ENCODE assay signal across 1 cellular context in the genomic region with DNA sequence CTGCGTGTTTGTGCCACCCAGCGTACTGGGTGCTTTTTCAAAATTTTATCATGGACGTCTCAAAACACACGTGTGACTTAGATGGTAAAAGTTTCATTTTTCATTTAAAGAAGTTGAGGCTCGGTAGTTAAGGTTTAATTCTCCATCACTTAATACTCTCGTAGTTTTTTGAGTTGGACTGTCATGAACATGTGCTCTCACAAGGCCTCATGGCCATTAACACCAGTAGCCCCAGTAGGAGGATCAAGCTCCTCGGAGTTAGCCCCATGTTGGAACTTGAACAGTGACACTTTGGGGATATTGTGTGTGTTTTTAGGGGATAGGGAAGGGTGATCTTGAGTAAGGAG.
TF ChIP-seq lines count a peak whose summit lies in the region.

No MANE protein-coding gene starts in this region.

TF ChIP-seq in K562, 482 proteins besides CTCF, POLR2A, EP300 and RAD21 (continues in another document):
- no peak for TF ChIP-seq CBFA2T3 (IDR thresholded peaks at IDR 0.05)
- no peak for TF ChIP-seq KLF1 (tag; IDR thresholded peaks at IDR 0.05)
- TF ChIP-seq, protein P1, sequence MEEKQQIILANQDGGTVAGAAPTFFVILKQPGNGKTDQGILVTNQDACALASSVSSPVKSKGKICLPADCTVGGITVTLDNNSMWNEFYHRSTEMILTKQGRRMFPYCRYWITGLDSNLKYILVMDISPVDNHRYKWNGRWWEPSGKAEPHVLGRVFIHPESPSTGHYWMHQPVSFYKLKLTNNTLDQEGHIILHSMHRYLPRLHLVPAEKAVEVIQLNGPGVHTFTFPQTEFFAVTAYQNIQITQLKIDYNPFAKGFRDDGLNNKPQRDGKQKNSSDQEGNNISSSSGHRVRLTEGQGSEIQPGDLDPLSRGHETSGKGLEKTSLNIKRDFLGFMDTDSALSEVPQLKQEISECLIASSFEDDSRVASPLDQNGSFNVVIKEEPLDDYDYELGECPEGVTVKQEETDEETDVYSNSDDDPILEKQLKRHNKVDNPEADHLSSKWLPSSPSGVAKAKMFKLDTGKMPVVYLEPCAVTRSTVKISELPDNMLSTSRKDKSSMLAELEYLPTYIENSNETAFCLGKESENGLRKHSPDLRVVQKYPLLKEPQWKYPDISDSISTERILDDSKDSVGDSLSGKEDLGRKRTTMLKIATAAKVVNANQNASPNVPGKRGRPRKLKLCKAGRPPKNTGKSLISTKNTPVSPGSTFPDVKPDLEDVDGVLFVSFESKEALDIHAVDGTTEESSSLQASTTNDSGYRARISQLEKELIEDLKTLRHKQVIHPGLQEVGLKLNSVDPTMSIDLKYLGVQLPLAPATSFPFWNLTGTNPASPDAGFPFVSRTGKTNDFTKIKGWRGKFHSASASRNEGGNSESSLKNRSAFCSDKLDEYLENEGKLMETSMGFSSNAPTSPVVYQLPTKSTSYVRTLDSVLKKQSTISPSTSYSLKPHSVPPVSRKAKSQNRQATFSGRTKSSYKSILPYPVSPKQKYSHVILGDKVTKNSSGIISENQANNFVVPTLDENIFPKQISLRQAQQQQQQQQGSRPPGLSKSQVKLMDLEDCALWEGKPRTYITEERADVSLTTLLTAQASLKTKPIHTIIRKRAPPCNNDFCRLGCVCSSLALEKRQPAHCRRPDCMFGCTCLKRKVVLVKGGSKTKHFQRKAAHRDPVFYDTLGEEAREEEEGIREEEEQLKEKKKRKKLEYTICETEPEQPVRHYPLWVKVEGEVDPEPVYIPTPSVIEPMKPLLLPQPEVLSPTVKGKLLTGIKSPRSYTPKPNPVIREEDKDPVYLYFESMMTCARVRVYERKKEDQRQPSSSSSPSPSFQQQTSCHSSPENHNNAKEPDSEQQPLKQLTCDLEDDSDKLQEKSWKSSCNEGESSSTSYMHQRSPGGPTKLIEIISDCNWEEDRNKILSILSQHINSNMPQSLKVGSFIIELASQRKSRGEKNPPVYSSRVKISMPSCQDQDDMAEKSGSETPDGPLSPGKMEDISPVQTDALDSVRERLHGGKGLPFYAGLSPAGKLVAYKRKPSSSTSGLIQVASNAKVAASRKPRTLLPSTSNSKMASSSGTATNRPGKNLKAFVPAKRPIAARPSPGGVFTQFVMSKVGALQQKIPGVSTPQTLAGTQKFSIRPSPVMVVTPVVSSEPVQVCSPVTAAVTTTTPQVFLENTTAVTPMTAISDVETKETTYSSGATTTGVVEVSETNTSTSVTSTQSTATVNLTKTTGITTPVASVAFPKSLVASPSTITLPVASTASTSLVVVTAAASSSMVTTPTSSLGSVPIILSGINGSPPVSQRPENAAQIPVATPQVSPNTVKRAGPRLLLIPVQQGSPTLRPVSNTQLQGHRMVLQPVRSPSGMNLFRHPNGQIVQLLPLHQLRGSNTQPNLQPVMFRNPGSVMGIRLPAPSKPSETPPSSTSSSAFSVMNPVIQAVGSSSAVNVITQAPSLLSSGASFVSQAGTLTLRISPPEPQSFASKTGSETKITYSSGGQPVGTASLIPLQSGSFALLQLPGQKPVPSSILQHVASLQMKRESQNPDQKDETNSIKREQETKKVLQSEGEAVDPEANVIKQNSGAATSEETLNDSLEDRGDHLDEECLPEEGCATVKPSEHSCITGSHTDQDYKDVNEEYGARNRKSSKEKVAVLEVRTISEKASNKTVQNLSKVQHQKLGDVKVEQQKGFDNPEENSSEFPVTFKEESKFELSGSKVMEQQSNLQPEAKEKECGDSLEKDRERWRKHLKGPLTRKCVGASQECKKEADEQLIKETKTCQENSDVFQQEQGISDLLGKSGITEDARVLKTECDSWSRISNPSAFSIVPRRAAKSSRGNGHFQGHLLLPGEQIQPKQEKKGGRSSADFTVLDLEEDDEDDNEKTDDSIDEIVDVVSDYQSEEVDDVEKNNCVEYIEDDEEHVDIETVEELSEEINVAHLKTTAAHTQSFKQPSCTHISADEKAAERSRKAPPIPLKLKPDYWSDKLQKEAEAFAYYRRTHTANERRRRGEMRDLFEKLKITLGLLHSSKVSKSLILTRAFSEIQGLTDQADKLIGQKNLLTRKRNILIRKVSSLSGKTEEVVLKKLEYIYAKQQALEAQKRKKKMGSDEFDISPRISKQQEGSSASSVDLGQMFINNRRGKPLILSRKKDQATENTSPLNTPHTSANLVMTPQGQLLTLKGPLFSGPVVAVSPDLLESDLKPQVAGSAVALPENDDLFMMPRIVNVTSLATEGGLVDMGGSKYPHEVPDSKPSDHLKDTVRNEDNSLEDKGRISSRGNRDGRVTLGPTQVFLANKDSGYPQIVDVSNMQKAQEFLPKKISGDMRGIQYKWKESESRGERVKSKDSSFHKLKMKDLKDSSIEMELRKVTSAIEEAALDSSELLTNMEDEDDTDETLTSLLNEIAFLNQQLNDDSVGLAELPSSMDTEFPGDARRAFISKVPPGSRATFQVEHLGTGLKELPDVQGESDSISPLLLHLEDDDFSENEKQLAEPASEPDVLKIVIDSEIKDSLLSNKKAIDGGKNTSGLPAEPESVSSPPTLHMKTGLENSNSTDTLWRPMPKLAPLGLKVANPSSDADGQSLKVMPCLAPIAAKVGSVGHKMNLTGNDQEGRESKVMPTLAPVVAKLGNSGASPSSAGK (IDR thresholded peaks at IDR 0.05): peak; percentile 54; the same call in 1 of the 2 replicates
- no peak for TF ChIP-seq ZFPM2 (CRISPR knock-in tag; IDR thresholded peaks at IDR 0.05)
- TF ChIP-seq POLR2AphosphoS2 (IDR thresholded peaks at IDR 0.05; ENCODE audit: low read length): no peak
- no peak for TF ChIP-seq ERF (CRISPR knock-in tag; IDR thresholded peaks at IDR 0.05)
- no peak for TF ChIP-seq ZNF384 (IDR thresholded peaks at IDR 0.05; ENCODE audit: low read depth, low read length)
- TF ChIP-seq GTF2A2 (tag; IDR thresholded peaks at IDR 0.05): peak; percentile 20; the same call in 1 of the 2 replicates
- peak; percentile 38 for TF ChIP-seq BRD9 (IDR thresholded peaks at IDR 0.05; ENCODE audit: low read depth, partially characterized antibody)
- TF ChIP-seq MED1 (CRISPR knock-in tag; IDR thresholded peaks at IDR 0.05; ENCODE audit: borderline replicate concordance): no peak
- TF ChIP-seq SIN3B (IDR thresholded peaks at IDR 0.05; ENCODE audit: low read depth): no peak
- no peak for TF ChIP-seq ZNF507 (tag; conservative IDR thresholded peaks at IDR 0.05)
- TF ChIP-seq L3MBTL2 (IDR thresholded peaks at IDR 0.05): peak; percentile 57; the same call in 1 of the 2 replicates
- TF ChIP-seq FOXM1 (IDR thresholded peaks at IDR 0.05; ENCODE audit: low read depth): no peak
- no peak for TF ChIP-seq FOXM1 (CRISPR knock-in tag; IDR thresholded peaks at IDR 0.05; ENCODE audit: low read depth)
- no peak for TF ChIP-seq HMGN3 (IDR thresholded peaks at IDR 0.05; ENCODE audit: borderline replicate concordance, extremely low read depth, insufficient read length, low read depth, low read length)
- TF ChIP-seq CREB1 (IDR thresholded peaks at IDR 0.05): no peak
- no peak for TF ChIP-seq CREB1 (CRISPR knock-in tag; IDR thresholded peaks at IDR 0.05)
- TF ChIP-seq, protein P2, sequence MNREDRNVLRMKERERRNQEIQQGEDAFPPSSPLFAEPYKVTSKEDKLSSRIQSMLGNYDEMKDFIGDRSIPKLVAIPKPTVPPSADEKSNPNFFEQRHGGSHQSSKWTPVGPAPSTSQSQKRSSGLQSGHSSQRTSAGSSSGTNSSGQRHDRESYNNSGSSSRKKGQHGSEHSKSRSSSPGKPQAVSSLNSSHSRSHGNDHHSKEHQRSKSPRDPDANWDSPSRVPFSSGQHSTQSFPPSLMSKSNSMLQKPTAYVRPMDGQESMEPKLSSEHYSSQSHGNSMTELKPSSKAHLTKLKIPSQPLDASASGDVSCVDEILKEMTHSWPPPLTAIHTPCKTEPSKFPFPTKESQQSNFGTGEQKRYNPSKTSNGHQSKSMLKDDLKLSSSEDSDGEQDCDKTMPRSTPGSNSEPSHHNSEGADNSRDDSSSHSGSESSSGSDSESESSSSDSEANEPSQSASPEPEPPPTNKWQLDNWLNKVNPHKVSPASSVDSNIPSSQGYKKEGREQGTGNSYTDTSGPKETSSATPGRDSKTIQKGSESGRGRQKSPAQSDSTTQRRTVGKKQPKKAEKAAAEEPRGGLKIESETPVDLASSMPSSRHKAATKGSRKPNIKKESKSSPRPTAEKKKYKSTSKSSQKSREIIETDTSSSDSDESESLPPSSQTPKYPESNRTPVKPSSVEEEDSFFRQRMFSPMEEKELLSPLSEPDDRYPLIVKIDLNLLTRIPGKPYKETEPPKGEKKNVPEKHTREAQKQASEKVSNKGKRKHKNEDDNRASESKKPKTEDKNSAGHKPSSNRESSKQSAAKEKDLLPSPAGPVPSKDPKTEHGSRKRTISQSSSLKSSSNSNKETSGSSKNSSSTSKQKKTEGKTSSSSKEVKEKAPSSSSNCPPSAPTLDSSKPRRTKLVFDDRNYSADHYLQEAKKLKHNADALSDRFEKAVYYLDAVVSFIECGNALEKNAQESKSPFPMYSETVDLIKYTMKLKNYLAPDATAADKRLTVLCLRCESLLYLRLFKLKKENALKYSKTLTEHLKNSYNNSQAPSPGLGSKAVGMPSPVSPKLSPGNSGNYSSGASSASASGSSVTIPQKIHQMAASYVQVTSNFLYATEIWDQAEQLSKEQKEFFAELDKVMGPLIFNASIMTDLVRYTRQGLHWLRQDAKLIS (CRISPR knock-in tag; IDR thresholded peaks at IDR 0.05): no peak
- TF ChIP-seq, protein P3, sequence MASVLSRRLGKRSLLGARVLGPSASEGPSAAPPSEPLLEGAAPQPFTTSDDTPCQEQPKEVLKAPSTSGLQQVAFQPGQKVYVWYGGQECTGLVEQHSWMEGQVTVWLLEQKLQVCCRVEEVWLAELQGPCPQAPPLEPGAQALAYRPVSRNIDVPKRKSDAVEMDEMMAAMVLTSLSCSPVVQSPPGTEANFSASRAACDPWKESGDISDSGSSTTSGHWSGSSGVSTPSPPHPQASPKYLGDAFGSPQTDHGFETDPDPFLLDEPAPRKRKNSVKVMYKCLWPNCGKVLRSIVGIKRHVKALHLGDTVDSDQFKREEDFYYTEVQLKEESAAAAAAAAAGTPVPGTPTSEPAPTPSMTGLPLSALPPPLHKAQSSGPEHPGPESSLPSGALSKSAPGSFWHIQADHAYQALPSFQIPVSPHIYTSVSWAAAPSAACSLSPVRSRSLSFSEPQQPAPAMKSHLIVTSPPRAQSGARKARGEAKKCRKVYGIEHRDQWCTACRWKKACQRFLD (CRISPR knock-in tag; IDR thresholded peaks at IDR 0.05): peak; percentile 68
- peak in 1 of 2 experiments; percentile 37; a peak in 1 of 4 replicates for TF ChIP-seq ARNT (IDR thresholded peaks at IDR 0.05)
- no peak for TF ChIP-seq POU5F1 (IDR thresholded peaks at IDR 0.05; ENCODE audit: borderline replicate concordance, low read depth, low read length, partially characterized antibody)
- TF ChIP-seq, protein P4, sequence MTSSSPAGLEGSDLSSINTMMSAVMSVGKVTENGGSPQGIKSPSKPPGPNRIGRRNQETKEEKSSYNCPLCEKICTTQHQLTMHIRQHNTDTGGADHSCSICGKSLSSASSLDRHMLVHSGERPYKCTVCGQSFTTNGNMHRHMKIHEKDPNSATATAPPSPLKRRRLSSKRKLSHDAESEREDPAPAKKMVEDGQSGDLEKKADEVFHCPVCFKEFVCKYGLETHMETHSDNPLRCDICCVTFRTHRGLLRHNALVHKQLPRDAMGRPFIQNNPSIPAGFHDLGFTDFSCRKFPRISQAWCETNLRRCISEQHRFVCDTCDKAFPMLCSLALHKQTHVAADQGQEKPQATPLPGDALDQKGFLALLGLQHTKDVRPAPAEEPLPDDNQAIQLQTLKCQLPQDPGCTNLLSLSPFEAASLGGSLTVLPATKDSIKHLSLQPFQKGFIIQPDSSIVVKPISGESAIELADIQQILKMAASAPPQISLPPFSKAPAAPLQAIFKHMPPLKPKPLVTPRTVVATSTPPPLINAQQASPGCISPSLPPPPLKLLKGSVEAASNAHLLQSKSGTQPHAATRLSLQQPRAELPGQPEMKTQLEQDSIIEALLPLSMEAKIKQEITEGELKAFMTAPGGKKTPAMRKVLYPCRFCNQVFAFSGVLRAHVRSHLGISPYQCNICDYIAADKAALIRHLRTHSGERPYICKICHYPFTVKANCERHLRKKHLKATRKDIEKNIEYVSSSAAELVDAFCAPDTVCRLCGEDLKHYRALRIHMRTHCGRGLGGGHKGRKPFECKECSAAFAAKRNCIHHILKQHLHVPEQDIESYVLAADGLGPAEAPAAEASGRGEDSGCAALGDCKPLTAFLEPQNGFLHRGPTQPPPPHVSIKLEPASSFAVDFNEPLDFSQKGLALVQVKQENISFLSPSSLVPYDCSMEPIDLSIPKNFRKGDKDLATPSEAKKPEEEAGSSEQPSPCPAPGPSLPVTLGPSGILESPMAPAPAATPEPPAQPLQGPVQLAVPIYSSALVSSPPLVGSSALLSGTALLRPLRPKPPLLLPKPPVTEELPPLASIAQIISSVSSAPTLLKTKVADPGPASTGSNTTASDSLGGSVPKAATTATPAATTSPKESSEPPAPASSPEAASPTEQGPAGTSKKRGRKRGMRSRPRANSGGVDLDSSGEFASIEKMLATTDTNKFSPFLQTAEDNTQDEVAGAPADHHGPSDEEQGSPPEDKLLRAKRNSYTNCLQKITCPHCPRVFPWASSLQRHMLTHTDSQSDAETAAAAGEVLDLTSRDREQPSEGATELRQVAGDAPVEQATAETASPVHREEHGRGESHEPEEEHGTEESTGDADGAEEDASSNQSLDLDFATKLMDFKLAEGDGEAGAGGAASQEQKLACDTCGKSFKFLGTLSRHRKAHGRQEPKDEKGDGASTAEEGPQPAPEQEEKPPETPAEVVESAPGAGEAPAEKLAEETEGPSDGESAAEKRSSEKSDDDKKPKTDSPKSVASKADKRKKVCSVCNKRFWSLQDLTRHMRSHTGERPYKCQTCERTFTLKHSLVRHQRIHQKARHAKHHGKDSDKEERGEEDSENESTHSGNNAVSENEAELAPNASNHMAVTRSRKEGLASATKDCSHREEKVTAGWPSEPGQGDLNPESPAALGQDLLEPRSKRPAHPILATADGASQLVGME (CRISPR knock-in tag; IDR thresholded peaks at IDR 0.05): no peak
- TF ChIP-seq, protein P5, sequence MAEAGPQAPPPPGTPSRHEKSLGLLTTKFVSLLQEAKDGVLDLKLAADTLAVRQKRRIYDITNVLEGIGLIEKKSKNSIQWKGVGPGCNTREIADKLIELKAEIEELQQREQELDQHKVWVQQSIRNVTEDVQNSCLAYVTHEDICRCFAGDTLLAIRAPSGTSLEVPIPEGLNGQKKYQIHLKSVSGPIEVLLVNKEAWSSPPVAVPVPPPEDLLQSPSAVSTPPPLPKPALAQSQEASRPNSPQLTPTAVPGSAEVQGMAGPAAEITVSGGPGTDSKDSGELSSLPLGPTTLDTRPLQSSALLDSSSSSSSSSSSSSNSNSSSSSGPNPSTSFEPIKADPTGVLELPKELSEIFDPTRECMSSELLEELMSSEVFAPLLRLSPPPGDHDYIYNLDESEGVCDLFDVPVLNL (CRISPR knock-in tag; IDR thresholded peaks at IDR 0.05; ENCODE audit: low read depth): no peak
- TF ChIP-seq, protein P6, sequence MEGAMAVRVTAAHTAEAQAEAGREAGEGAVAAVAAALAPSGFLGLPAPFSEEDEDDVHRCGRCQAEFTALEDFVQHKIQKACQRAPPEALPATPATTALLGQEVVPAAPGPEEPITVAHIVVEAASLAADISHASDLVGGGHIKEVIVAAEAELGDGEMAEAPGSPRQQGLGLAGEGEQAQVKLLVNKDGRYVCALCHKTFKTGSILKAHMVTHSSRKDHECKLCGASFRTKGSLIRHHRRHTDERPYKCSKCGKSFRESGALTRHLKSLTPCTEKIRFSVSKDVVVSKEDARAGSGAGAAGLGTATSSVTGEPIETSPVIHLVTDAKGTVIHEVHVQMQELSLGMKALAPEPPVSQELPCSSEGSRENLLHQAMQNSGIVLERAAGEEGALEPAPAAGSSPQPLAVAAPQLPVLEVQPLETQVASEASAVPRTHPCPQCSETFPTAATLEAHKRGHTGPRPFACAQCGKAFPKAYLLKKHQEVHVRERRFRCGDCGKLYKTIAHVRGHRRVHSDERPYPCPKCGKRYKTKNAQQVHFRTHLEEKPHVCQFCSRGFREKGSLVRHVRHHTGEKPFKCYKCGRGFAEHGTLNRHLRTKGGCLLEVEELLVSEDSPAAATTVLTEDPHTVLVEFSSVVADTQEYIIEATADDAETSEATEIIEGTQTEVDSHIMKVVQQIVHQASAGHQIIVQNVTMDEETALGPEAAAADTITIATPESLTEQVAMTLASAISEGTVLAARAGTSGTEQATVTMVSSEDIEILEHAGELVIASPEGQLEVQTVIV (CRISPR knock-in tag; IDR thresholded peaks at IDR 0.05; ENCODE audit: borderline replicate concordance): no peak
- TF ChIP-seq ADNP (tag; IDR thresholded peaks at IDR 0.05): no peak
- no peak for TF ChIP-seq EWSR1 (IDR thresholded peaks at IDR 0.05; ENCODE audit: borderline replicate concordance, low read depth, partially characterized antibody)
